ENCODE assay signal across 17 cellular contexts in genomic region chr10:93415693-93416092, GRCh38.
DNase-seq lines count a peak whose midpoint lies in the region; ATAC-seq, FAIRE-seq and TF ChIP-seq lines count a peak whose summit lies in the region.
"Had no signal": no experiment of that assay in that cellular context is flagged by ENCODE, and none has a peak within 500 bp of the region (broad histone marks: within the 10 kb centered on the region; RNA-seq: fewer than 3 reads in every experiment).

No MANE protein-coding gene starts in this region.

- POLR2A ChIA-PET in activated CD4-positive, alpha-beta T cell treated with anti-CD3 and anti-CD28 coated beads for 36 hours (lab: Charles Lee), result no interaction called here
- POLR2A ChIA-PET in endothelial cell of umbilical vein (lab: Charles Lee), result no interaction called here

- H3K4me2 ChIP-seq in endothelial cell of umbilical vein (ENCODE audit: insufficient read depth, low read length), result no peak overlapping the region

- H3K4me3 ChIP-seq in NB4 (ENCODE audit: low read depth, low read length) (no peak overlapping the region), endothelial cell of umbilical vein (replicated peaks in 1 of 3; ENCODE audit: insufficient read depth in 1 of 3, low read depth in 1 of 3, low read length in 3 of 3) (no peak overlapping the region), transverse colon (no peak overlapping the region)
- H3K4me3 ChIP-seq: breast epithelium, testis had no signal

- H3K27me3 Mint-ChIP-seq in activated CD4-positive, alpha-beta T cell treated with anti-CD3 and anti-CD28 coated beads for 36 hours, result no peaks in the 10 kb centered on the region
- H3K27me3 Mint-ChIP-seq in activated CD4-positive, alpha-beta T cell treated with anti-CD3 and anti-CD28 coated beads, Interleukin-2, amount 10 ng/mL, durations not matched to agents 24 days and 14 days, result no peaks in the 10 kb centered on the region
- H3K27me3 Mint-ChIP-seq in progenitor cell of endocrine pancreas, result no peaks in the 10 kb centered on the region

- dilution Hi-C loops in endothelial cell of umbilical vein (cut with MboI; ENCODE audit: extremely low pct_ligation_motif_present, low sequenced_read_pairs), result no loop called here

- H3K9ac ChIP-seq in endothelial cell of umbilical vein (replicated peaks; ENCODE audit: extremely low read depth, insufficient read depth, low read length), result no peak overlapping the region

- H2AFZ ChIP-seq in endothelial cell of umbilical vein (ENCODE audit: low read depth, low read length), result no peak overlapping the region

- ATAC-seq in activated CD4-positive, alpha-beta T cell treated with anti-CD3 and anti-CD28 coated beads for 36 hours, result no peak
- ATAC-seq in HG02588 (IDR thresholded peaks at IDR 0.05; ENCODE audit: unreplicated experiment), result no peak

- TF ChIP-seq POLR2A in NB4 (IDR thresholded peaks at IDR 0.05; ENCODE audit: extremely low read depth, insufficient read length), result no peak
- TF ChIP-seq POLR2A in endothelial cell of umbilical vein (IDR thresholded peaks at IDR 0.05; ENCODE audit: low read depth, low read length), result no peak
- no peak for TF ChIP-seq POLR2A in transverse colon (IDR thresholded peaks at IDR 0.05)

- intact Hi-C loops in activated CD4-positive, alpha-beta T cell treated with anti-CD3 and anti-CD28 coated beads for 36 hours (cut with DNase I, micrococcal nuclease), result no loop called here
- intact Hi-C loops in activated CD4-positive, alpha-beta T cell treated with anti-CD3 and anti-CD28 coated beads, Interleukin-2, amount 10 ng/mL, durations not matched to agents 24 days and 14 days (cut with micrococcal nuclease), result no loop called here
- intact Hi-C loops in endothelial cell of umbilical vein (cut with micrococcal nuclease) (no loop called here), transverse colon (cut with DNase I; ENCODE audit: low total_unique reads) (no loop called here)

- H3K4me3 Mint-ChIP-seq in activated CD4-positive, alpha-beta T cell treated with anti-CD3 and anti-CD28 coated beads for 36 hours, result no peak overlapping the region
- H3K4me3 Mint-ChIP-seq in activated CD4-positive, alpha-beta T cell treated with anti-CD3 and anti-CD28 coated beads, Interleukin-2, amount 10 ng/mL, durations not matched to agents 24 days and 14 days, result no peak overlapping the region
- H3K4me3 Mint-ChIP-seq in progenitor cell of endocrine pancreas (ENCODE audit: low read depth), result no peak overlapping the region
- H3K4me3 Mint-ChIP-seq: IgD-negative memory B cell had no signal

- no peak overlapping the region for H3K27ac ChIP-seq in endothelial cell of umbilical vein (ENCODE audit: insufficient read depth, low read depth, low read length)
- no peak overlapping the region for H3K27ac ChIP-seq in transverse colon
- H3K27ac ChIP-seq: testis had no signal

- TF ChIP-seq CTCF in NB4 (IDR thresholded peaks at IDR 0.05; ENCODE audit: low read depth, low read length) (peak; percentile 29), endothelial cell of umbilical vein (IDR thresholded peaks at IDR 0.05; ENCODE audit: extremely low read depth in 1 of 2, insufficient read depth in 1 of 2, low read depth in 1 of 2, low read length in 2 of 2) (peak; percentile 6 to 27), progenitor cell of endocrine pancreas (IDR thresholded peaks at IDR 0.05; ENCODE audit: unreplicated experiment) (peak; percentile 18), transverse colon (IDR thresholded peaks at IDR 0.05) (no peak)

- WGBS in transverse colon (ENCODE audit: low coverage in 1 of 2), 2 donors, result 73 to 84% methylated on average over 5 to 6 of the region's 6 CpGs

- H3K27me3 ChIP-seq in endothelial cell of umbilical vein (ENCODE audit: control insufficient read depth in 2 of 2, insufficient read depth in 2 of 2, low read length in 2 of 2) (no peaks in the 10 kb centered on the region), transverse colon (no peaks in the 10 kb centered on the region)
- H3K27me3 ChIP-seq: breast epithelium, testis had no signal

- H3K36me3 ChIP-seq in endothelial cell of umbilical vein (ENCODE audit: control insufficient read depth in 2 of 2, extremely low read depth in 1 of 2, insufficient read depth in 2 of 2, low read length in 2 of 2) (peaks cover 10 to 17% of the 10 kb centered on the region in 2 experiments), transverse colon (peaks cover 0 to 8% (median 0%) of the 10 kb centered on the region in 4 donors)
- H3K36me3 ChIP-seq: breast epithelium had no signal

- BruUV-seq in endothelial cell of umbilical vein (replicated peaks; lab: Mats Ljungman, UMichigan), result no TSS peak

- peaks cover 52% of the 10 kb centered on the region for H3K4me1 Mint-ChIP-seq in activated CD4-positive, alpha-beta T cell treated with anti-CD3 and anti-CD28 coated beads for 36 hours
- H3K4me1 Mint-ChIP-seq in activated CD4-positive, alpha-beta T cell treated with anti-CD3 and anti-CD28 coated beads, Interleukin-2, amount 10 ng/mL, durations not matched to agents 24 days and 14 days, result peaks cover 32% of the 10 kb centered on the region
- H3K4me1 Mint-ChIP-seq in progenitor cell of endocrine pancreas (ENCODE audit: low read depth), result peaks cover 43% of the 10 kb centered on the region

- H3K9me1 ChIP-seq in endothelial cell of umbilical vein (replicated peaks; ENCODE audit: control insufficient read depth, extremely low read depth, insufficient read depth, low read length), result no peaks in the 10 kb centered on the region

- FAIRE-seq in endothelial cell of umbilical vein (lab: Jason Lieb, UNC), result no peak

- no peaks in the 10 kb centered on the region for H4K20me1 ChIP-seq in endothelial cell of umbilical vein (replicated peaks; ENCODE audit: control insufficient read depth, extremely low read depth, insufficient read depth, low read length)

- H3K4me1 ChIP-seq in endothelial cell of umbilical vein (ENCODE audit: control insufficient read depth, extremely low read depth, insufficient read depth, low read length) (peaks cover 35% of the 10 kb centered on the region), transverse colon (peaks cover 0 to 36% (median 2%) of the 10 kb centered on the region in 4 donors)
- H3K4me1 ChIP-seq: breast epithelium, testis had no signal

- in situ Hi-C loops in transverse colon (cut with MboI; ENCODE audit: low pct_ligation_motif_present in 1 of 4, low pct_unique_long_range_greater_than_20kb in 1 of 4, low sequenced_read_pairs in 3 of 4), result no loop called here

- H3K27ac Mint-ChIP-seq in activated CD4-positive, alpha-beta T cell treated with anti-CD3 and anti-CD28 coated beads for 36 hours, result peak overlapping the region; percentile 38
- no peak overlapping the region for H3K27ac Mint-ChIP-seq in activated CD4-positive, alpha-beta T cell treated with anti-CD3 and anti-CD28 coated beads, Interleukin-2, amount 10 ng/mL, durations not matched to agents 24 days and 14 days
- no peak overlapping the region for H3K27ac Mint-ChIP-seq in progenitor cell of endocrine pancreas
- H3K27ac Mint-ChIP-seq: IgD-negative memory B cell had no signal

- H3K9me3 ChIP-seq in endothelial cell of umbilical vein (replicated peaks; ENCODE audit: control insufficient read depth, insufficient read depth, low read length), result no peaks in the 10 kb centered on the region
- H3K9me3 ChIP-seq in transverse colon, result no peaks in the 10 kb centered on the region
- H3K9me3 ChIP-seq: breast epithelium, testis had no signal

- CTCF ChIA-PET in activated CD4-positive, alpha-beta T cell treated with anti-CD3 and anti-CD28 coated beads for 36 hours (lab: Charles Lee), result interaction anchor here (0.7 kb wide), 1 partner anchor 348 kb away, joined by 3 read pairs; no protein-coding TSS in a partner anchor
- CTCF ChIA-PET in endothelial cell of umbilical vein (lab: Charles Lee), result interaction anchor here (2.3 kb wide), 1 partner anchor 23 kb away, joined by 5 read pairs; no protein-coding TSS in a partner anchor

- no peaks in the 10 kb centered on the region for H3K9me3 Mint-ChIP-seq in activated CD4-positive, alpha-beta T cell treated with anti-CD3 and anti-CD28 coated beads for 36 hours (ENCODE audit: low read depth)
- peaks cover 4% of the 10 kb centered on the region for H3K9me3 Mint-ChIP-seq in activated CD4-positive, alpha-beta T cell treated with anti-CD3 and anti-CD28 coated beads, Interleukin-2, amount 10 ng/mL, durations not matched to agents 24 days and 14 days
- H3K9me3 Mint-ChIP-seq in progenitor cell of endocrine pancreas (ENCODE audit: low read depth), result no peaks in the 10 kb centered on the region

- no peak for TF ChIP-seq EP300 in transverse colon (IDR thresholded peaks at IDR 0.05; ENCODE audit: low read depth)

- H3K36me3 Mint-ChIP-seq in activated CD4-positive, alpha-beta T cell treated with anti-CD3 and anti-CD28 coated beads for 36 hours (ENCODE audit: low read depth), result peaks cover 26% of the 10 kb centered on the region
- peaks cover 5% of the 10 kb centered on the region for H3K36me3 Mint-ChIP-seq in activated CD4-positive, alpha-beta T cell treated with anti-CD3 and anti-CD28 coated beads, Interleukin-2, amount 10 ng/mL, durations not matched to agents 24 days and 14 days (ENCODE audit: low read depth)
- peaks cover 1% of the 10 kb centered on the region for H3K36me3 Mint-ChIP-seq in progenitor cell of endocrine pancreas (ENCODE audit: insufficient read depth)

- peaks cover 37% of the 10 kb centered on the region for H3K79me2 ChIP-seq in endothelial cell of umbilical vein (ENCODE audit: control insufficient read depth, insufficient read depth, low read length)

- no peak for DNase-seq in activated CD4-positive, alpha-beta T cell treated with anti-CD3 and anti-CD28 coated beads for 36 hours
- DNase-seq in activated CD4-positive, alpha-beta T cell treated with anti-CD3 and anti-CD28 coated beads, Interleukin-2, amount 10 ng/mL, durations not matched to agents 24 days and 14 days, result no peak
- DNase-seq in NB4 (ENCODE audit: low read depth) (no peak), endothelial cell of umbilical vein (ENCODE audit: low read depth, low spot score) (no peak), progenitor cell of endocrine pancreas (ENCODE audit: low spot score, unreplicated experiment) (no peak), transverse colon (no peak), NCI-H1105 treated with DMSO at 0.1 percent for 48 hours (lab: John Stamatoyannopoulos, UW) (no peak)
- DNase-seq: activated CD4-positive, alpha-beta T cell treated with anti-CD3 and anti-CD28 coated beads, Interleukin-2, amount 50 U/mL, for 48 hours; activated effector memory CD4-positive, alpha-beta T cell treated with anti-CD3 and anti-CD28 coated beads, Interleukin-2, amount 50 U/mL, for 16 hours; DMS79; NCI-H1694 treated with DMSO at 0.1 percent for 48 hours; NCI-H774; stimulated activated CD4-positive, alpha-beta T cell treated with anti-CD3 and anti-CD28 coated beads, Interleukin-12 subunit alpha, Interleukin-12 subunit beta, amount 100 ng/mL, for 4 hours; testis had no signal

TF ChIP-seq in endothelial cell of umbilical vein, 7 proteins besides CTCF, POLR2A, EP300 and RAD21 (continues in another document):
- TF ChIP-seq GATA2 (IDR thresholded peaks at IDR 0.05; ENCODE audit: insufficient read depth, insufficient read length, low read depth, low read length) (no peak), EZH2 (IDR thresholded peaks at IDR 0.05; ENCODE audit: borderline replicate concordance, low read depth, low read length, severe bottlenecking) (no peak), MYC (IDR thresholded peaks at IDR 0.05; ENCODE audit: low read depth, low read length) (no peak), POLR2AphosphoS5 (IDR thresholded peaks at IDR 0.05; ENCODE audit: insufficient read depth, low read depth, low read length) (no peak)

Comparison
In these comparisons a context has a peak if more than half of its experiments do, and no peak if none do; other contexts are left out.
1. CTCF ChIP-seq: peak in NB4 (single experiment), endothelial cell of umbilical vein (2 of 2) and progenitor cell of endocrine pancreas (single experiment); none in transverse colon (0 of 5).